8 cellular contexts compared by ENCODE assay signal in genomic region chr1:157138220-157139124, GRCh38. TPM values are rescaled to one million over a fixed set of nuclear protein-coding genes. Genes with fewer than 3 reads are reported as not detected.
A peak's percentile ranks its signal among the peaks of the same experiment; 100 is the strongest.
DNase-seq lines count a peak whose midpoint lies in the region; FAIRE-seq and TF ChIP-seq lines count a peak whose summit lies in the region.

Gene ETV3 (minus strand): TSS chr1:157138395. CDS start chr1:157136352, 2,043 bp downstream.

- H3K4me1 ChIP-seq in SJCRH30 = 0 out of 2 replicates have a peak, but pooled peaks cover 4% of the 10 kb centered on the region
- H3K4me1 ChIP-seq in neuronal stem cell (ENCODE audit: control insufficient read depth in 2 of 2, insufficient read depth in 1 of 2, low read depth in 1 of 2, low read length in 2 of 2) = peaks cover 4 to 8% of the 10 kb centered on the region in 2 donors
- peaks cover 3 to 44% (median 32%) of the 10 kb centered on the region in 5 donors for H3K4me1 ChIP-seq in subcutaneous abdominal adipose tissue (ENCODE audit: control insufficient read depth in 5 of 5, insufficient read depth in 5 of 5, low read length in 5 of 5)

- DNase-seq in ELF-1 (ENCODE audit: low read depth, low spot score) = peak; percentile 96
- DNase-seq in H54 (ENCODE audit: insufficient read length, low spot score) = peak; percentile 90
- peak; percentile 93 for DNase-seq in M059J (ENCODE audit: low read depth)
- DNase-seq in SJCRH30 = peak; percentile 86 to 88
- DNase-seq in activated gamma-delta T cell treated with anti-CD3 and anti-CD28 coated beads, Interleukin-2, amount 50 U/mL, for 16 hours (ENCODE audit: low read depth) = peak; percentile 71
- peak; percentile 90 for DNase-seq in foreskin melanocyte
- DNase-seq in neuronal stem cell (ENCODE audit: low spot score) = peak; percentile 83

- H3K79me1 ChIP-seq in neuronal stem cell (ENCODE audit: low read depth, low read length) = peaks cover 2% of the 10 kb centered on the region

- WGBS in neuronal stem cell (ENCODE audit: extremely low coverage in 2 of 2, insufficient read length in 2 of 2, insufficient replicate concordance in 1 of 2), 2 donors = no CpG with 5 or more reads among the region's 87 CpGs

- H3K9me3 ChIP-seq in SJCRH30 (replicated peaks) (no peaks in the 10 kb centered on the region), neuronal stem cell (replicated peaks in 1 of 2; ENCODE audit: control insufficient read depth in 2 of 2, insufficient read depth in 1 of 2, low read depth in 1 of 2, low read length in 2 of 2) (no peaks in the 10 kb centered on the region), subcutaneous abdominal adipose tissue (ENCODE audit: control insufficient read depth in 5 of 5, low read length in 5 of 5) (no peaks in the 10 kb centered on the region)

- FAIRE-seq in H54 (lab: Jason Lieb, UNC) = no peak

- H2BK15ac ChIP-seq in neuronal stem cell (ENCODE audit: low read length) = peak within 1 kb of the TSS; percentile 43

- H2BK12ac ChIP-seq in neuronal stem cell (ENCODE audit: low read length) = no peak within 1 kb of the TSS

- peak within 1 kb of the TSS; percentile 81 for H2AK5ac ChIP-seq in neuronal stem cell (ENCODE audit: low read depth, low read length)

- peak within 1 kb of the TSS; percentile 49 for H2BK120ac ChIP-seq in neuronal stem cell (ENCODE audit: low read depth, low read length)

- peak; percentile 78 for TF ChIP-seq POLR2A in H54 (IDR thresholded peaks at IDR 0.05; ENCODE audit: low read depth, low read length)

- H2AFZ ChIP-seq in neuronal stem cell (ENCODE audit: low read length) = peak within 1 kb of the TSS; percentile 96

- peak within 1 kb of the TSS; percentile 99 for H3K18ac ChIP-seq in neuronal stem cell (ENCODE audit: low read length)

- H3K4me2 ChIP-seq in neuronal stem cell (ENCODE audit: insufficient read depth, low read length, poor library complexity, severe bottlenecking) = peak within 1 kb of the TSS; percentile 87

- H4K8ac ChIP-seq in neuronal stem cell (ENCODE audit: low read depth, low read length) = no peak within 1 kb of the TSS

- peak within 1 kb of the TSS; percentile 73 for H3K14ac ChIP-seq in neuronal stem cell (ENCODE audit: low read length)

- peak within 1 kb of the TSS; percentile 98 for H3K9ac ChIP-seq in neuronal stem cell (ENCODE audit: low read depth, low read length, poor library complexity)
- peak within 1 kb of the TSS; percentile 93 to 97 (median 96) for H3K9ac ChIP-seq in subcutaneous abdominal adipose tissue (ENCODE audit: low read length in 5 of 5)

- no peaks in the 10 kb centered on the region for H3K27me3 ChIP-seq in SJCRH30
- H3K27me3 ChIP-seq in neuronal stem cell (ENCODE audit: control insufficient read depth in 3 of 3, insufficient read depth in 3 of 3, low read depth in 1 of 3, low read length in 3 of 3) = peaks cover 0 to 18% (median 0%) of the 10 kb centered on the region in 3 experiments
- no peaks in the 10 kb centered on the region for H3K27me3 ChIP-seq in subcutaneous abdominal adipose tissue (ENCODE audit: control insufficient read depth in 5 of 5, insufficient read depth in 4 of 5, low read length in 5 of 5)

- H3K4ac ChIP-seq in neuronal stem cell (ENCODE audit: low read length) = peak within 1 kb of the TSS; percentile 60

- H2BK5ac ChIP-seq in neuronal stem cell (ENCODE audit: low read length) = peak within 1 kb of the TSS; percentile 67

- peak within 1 kb of the TSS; percentile 79 for H3K4me3 ChIP-seq in SJCRH30
- peak within 1 kb of the TSS; percentile 83 to 92 for H3K4me3 ChIP-seq in neuronal stem cell (ENCODE audit: low read length in 2 of 2)
- H3K4me3 ChIP-seq in subcutaneous abdominal adipose tissue (ENCODE audit: low read depth in 1 of 5, low read length in 5 of 5) = peak within 1 kb of the TSS; percentile 88 to 98 (median 92)

- peak within 1 kb of the TSS; percentile 93 for H3K23ac ChIP-seq in neuronal stem cell (ENCODE audit: low read depth, low read length, poor library complexity)

- H4K91ac ChIP-seq in neuronal stem cell (ENCODE audit: low read depth, low read length, poor library complexity) = peak within 1 kb of the TSS; percentile 73

- H3K36me3 ChIP-seq in SJCRH30 = peaks cover 21% of the 10 kb centered on the region
- H3K36me3 ChIP-seq in neuronal stem cell (replicated peaks in 1 of 2; ENCODE audit: control insufficient read depth in 2 of 2, insufficient read depth in 2 of 2, low read length in 2 of 2) = peaks cover 18 to 27% of the 10 kb centered on the region in 2 donors
- H3K36me3 ChIP-seq in subcutaneous abdominal adipose tissue (ENCODE audit: control insufficient read depth in 5 of 5, insufficient read depth in 5 of 5, low read length in 5 of 5) = peaks cover 23 to 28% (median 26%) of the 10 kb centered on the region in 5 donors

- H3K27ac ChIP-seq in SJCRH30 (peak within 1 kb of the TSS; percentile 78), neuronal stem cell (replicated peaks; ENCODE audit: low read length) (peak within 1 kb of the TSS; percentile 97), subcutaneous abdominal adipose tissue (ENCODE audit: low read depth, low read length) (peak within 1 kb of the TSS; percentile 95)

RNA-seq across cellular contexts. Expression of gene ETV3, which starts in this region (rescaled TPM):
- 8.2 and 8.8 TPM in 2 replicates for total RNA-seq in M059J (2014; rRNA removed; shearing (Covaris generic))
- total RNA-seq in SJCRH30 (2014; rRNA removed; shearing (Covaris generic)) = 12.2 and 12.5 TPM in 2 replicates
- 6.7 TPM for polyA plus RNA-seq in neuronal stem cell (2013, experiment 1 of 2)
- polyA plus RNA-seq in neuronal stem cell (2013, experiment 2 of 2) = 6.9 TPM

Comparison
In these comparisons a context has a peak if more than half of its experiments do, and no peak if none do; other contexts are left out.
1. Peak in every context shown above with its lines: DNase-seq, H3K4me3 ChIP-seq and H3K27ac ChIP-seq.